ENCODE assay signal across 11 cellular contexts in the genomic region with DNA sequence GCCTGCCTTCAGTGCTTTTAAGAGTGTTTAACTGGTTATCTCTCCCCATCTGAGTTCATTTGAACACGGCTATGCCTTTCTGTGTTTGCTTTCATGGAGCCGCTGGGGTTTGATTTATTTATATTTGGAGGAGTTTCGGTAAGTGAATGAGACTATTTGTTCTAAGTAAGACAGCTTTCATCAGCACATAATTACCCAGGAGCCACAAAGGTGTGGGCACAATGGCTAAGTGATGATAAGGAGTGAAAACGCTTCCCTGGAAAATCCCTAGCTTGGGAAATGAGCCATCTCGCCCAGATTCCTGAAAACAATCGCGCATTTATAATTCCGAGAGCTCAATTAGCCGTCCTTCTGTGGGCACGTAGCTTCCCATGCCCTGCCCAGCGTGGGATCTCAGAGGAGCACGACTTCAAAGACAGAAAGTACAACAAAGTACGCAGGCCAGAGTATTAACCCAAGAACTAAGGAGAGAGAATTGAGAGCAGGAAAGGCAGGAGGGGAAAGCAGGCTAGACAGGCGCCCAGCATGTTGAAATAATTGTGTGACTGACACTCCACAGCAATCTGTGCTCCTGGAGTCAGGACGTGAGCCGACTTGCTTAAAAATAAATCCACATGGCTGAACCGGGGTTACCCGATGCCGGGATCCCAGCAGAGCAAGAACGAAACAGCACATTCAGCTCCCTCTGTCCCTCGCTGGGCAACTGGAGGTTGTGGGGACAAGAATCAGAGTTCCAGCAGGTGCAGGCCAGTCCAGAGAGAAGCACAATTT.
DNase-seq lines count a peak whose midpoint lies in the region; ATAC-seq and TF ChIP-seq lines count a peak whose summit lies in the region.
"Had no signal": no experiment of that assay in that cellular context is flagged by ENCODE, and none has a peak within 500 bp of the region (broad histone marks: within the 10 kb centered on the region; RNA-seq: fewer than 3 reads in every experiment).

No MANE protein-coding gene starts in this region.

- H3K9me3 Mint-ChIP-seq in endodermal cell = peaks cover 19% of the 10 kb centered on the region

- no peaks in the 10 kb centered on the region for H3K27me3 ChIP-seq in endodermal cell (ENCODE audit: control insufficient read depth, insufficient read depth, low read length, poor library complexity, severe bottlenecking)
- H3K27me3 ChIP-seq in lower lobe of right lung (ENCODE audit: low read depth) = no peaks in the 10 kb centered on the region
- H3K27me3 ChIP-seq in testis = no peaks in the 10 kb centered on the region

- H3K27ac Mint-ChIP-seq in endodermal cell = peak overlapping the region; percentile 54

- TF ChIP-seq EP300 in Ishikawa (IDR thresholded peaks at IDR 0.05; ENCODE audit: borderline replicate concordance) = peak; percentile 59

- H3K27me3 Mint-ChIP-seq in endodermal cell (ENCODE audit: insufficient read depth) = no peaks in the 10 kb centered on the region

- WGBS in endodermal cell (ENCODE audit: insufficient coverage in 1 of 2, insufficient read length in 1 of 2), 2 experiments = 52 to 73% methylated on average over 16 to 21 of the region's 21 CpGs
- 74 to 78% methylated on average over 21 of the region's 21 CpGs for WGBS in testis, 2 donors

- H3K27ac ChIP-seq in endodermal cell (ENCODE audit: low read depth, low read length) = peak overlapping the region; percentile 93
- H3K27ac ChIP-seq in lower lobe of right lung = peak overlapping the region; percentile 49
- no peak overlapping the region for H3K27ac ChIP-seq in testis

- peaks cover 31% of the 10 kb centered on the region for H3K36me3 Mint-ChIP-seq in endodermal cell (ENCODE audit: low read depth)

- H3K36me3 ChIP-seq in endodermal cell (ENCODE audit: control insufficient read depth, insufficient read depth, low read length) = peaks cover 16% of the 10 kb centered on the region
- H3K36me3 ChIP-seq in lower lobe of right lung = peaks cover under 1% of the 10 kb centered on the region
- H3K36me3 ChIP-seq in testis (ENCODE audit: low read depth, missing control alignments) = no peaks in the 10 kb centered on the region

- H3K4me1 ChIP-seq in endodermal cell (ENCODE audit: control insufficient read depth, insufficient read depth, low read length) = no peaks in the 10 kb centered on the region
- peaks cover 13% of the 10 kb centered on the region for H3K4me1 ChIP-seq in lower lobe of right lung
- no peaks in the 10 kb centered on the region for H3K4me1 ChIP-seq in testis

- TF ChIP-seq CTCF in endodermal cell (conservative IDR thresholded peaks at IDR 0.05) = no peak
- no peak for TF ChIP-seq CTCF in lower lobe of right lung (IDR thresholded peaks at IDR 0.05)
- no peak for TF ChIP-seq CTCF in testis (IDR thresholded peaks at IDR 0.05)

- H3K4me3 ChIP-seq in endodermal cell (ENCODE audit: low read length) = no peak overlapping the region
- peak overlapping the region; percentile 15 for H3K4me3 ChIP-seq in lower lobe of right lung
- no peak overlapping the region for H3K4me3 ChIP-seq in testis

- TF ChIP-seq POLR2A in testis (IDR thresholded peaks at IDR 0.05) = no peak

- H3K9me3 ChIP-seq in endodermal cell (ENCODE audit: control insufficient read depth, low read length) (peaks cover 10% of the 10 kb centered on the region), lower lobe of right lung (no peaks in the 10 kb centered on the region), testis (no peaks in the 10 kb centered on the region)

- TF ChIP-seq RAD21 in Ishikawa (IDR thresholded peaks at IDR 0.05; ENCODE audit: low read depth) = no peak

- DNase-seq in endodermal cell (peak; percentile 79), lower lobe of right lung (no peak), testis (peak; percentile 47), NCI-H146 treated with DMSO at 0.1 percent for 48 hours (lab: John Stamatoyannopoulos, UW; ENCODE audit: unreplicated experiment) (no peak), NCI-H1436 treated with DMSO at 0.1 percent for 48 hours (lab: John Stamatoyannopoulos, UW) (no peak), NCI-H1105 treated with DMSO at 0.1 percent for 48 hours (lab: John Stamatoyannopoulos, UW) (no peak), NCI-H226 (no peak)
- DNase-seq: activated CD4-positive, alpha-beta T cell treated with anti-CD3 and anti-CD28 coated beads, Interleukin-2, amount 50 U/mL, for 4 hours; amygdala; stimulated activated naive CD4-positive, alpha-beta T cell had no signal

- intact Hi-C loops in lower lobe of right lung (cut with DNase I) (no loop called here), testis (cut with DNase I; ENCODE audit: low total_unique reads) (no loop called here)

- H3K9ac ChIP-seq in endodermal cell (ENCODE audit: extremely low read depth, low read length, poor library complexity, severe bottlenecking) = no peak overlapping the region

- peak; percentile 69 to 73 for ATAC-seq in lower lobe of right lung

- peaks cover 28% of the 10 kb centered on the region for H3K4me1 Mint-ChIP-seq in endodermal cell

- no peak overlapping the region for H3K4me3 Mint-ChIP-seq in endodermal cell

TF ChIP-seq in Ishikawa, 13 proteins besides CTCF, POLR2A, EP300 and RAD21:
- peak; percentile 24; the same call in 1 of the 2 replicates for TF ChIP-seq FOXM1 (IDR thresholded peaks at IDR 0.05; ENCODE audit: borderline replicate concordance, low read depth)
- no peak for TF ChIP-seq EGR1 (IDR thresholded peaks at IDR 0.05)
- TF ChIP-seq, protein P1, sequence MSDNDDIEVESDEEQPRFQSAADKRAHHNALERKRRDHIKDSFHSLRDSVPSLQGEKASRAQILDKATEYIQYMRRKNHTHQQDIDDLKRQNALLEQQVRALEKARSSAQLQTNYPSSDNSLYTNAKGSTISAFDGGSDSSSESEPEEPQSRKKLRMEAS (IDR thresholded peaks at IDR 0.05) = no peak
- no peak for TF ChIP-seq CREB1 (IDR thresholded peaks at IDR 0.05; ENCODE audit: low read depth)
- TF ChIP-seq, protein P2, sequence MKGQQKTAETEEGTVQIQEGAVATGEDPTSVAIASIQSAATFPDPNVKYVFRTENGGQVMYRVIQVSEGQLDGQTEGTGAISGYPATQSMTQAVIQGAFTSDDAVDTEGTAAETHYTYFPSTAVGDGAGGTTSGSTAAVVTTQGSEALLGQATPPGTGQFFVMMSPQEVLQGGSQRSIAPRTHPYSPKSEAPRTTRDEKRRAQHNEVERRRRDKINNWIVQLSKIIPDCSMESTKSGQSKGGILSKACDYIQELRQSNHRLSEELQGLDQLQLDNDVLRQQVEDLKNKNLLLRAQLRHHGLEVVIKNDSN (IDR thresholded peaks at IDR 0.05) = no peak
- 0 out of 2 replicates have a peak, but pooled peaks have one; percentile 7 for TF ChIP-seq CEBPB (IDR thresholded peaks at IDR 0.05)
- TF ChIP-seq TAF1 (IDR thresholded peaks at IDR 0.05; ENCODE audit: low read depth) = no peak
- no peak for TF ChIP-seq NFIC (IDR thresholded peaks at IDR 0.05)
- TF ChIP-seq TCF12 (IDR thresholded peaks at IDR 0.05; ENCODE audit: low read depth) = peak; percentile 60
- no peak for TF ChIP-seq ZBTB7A (IDR thresholded peaks at IDR 0.05; ENCODE audit: low read depth)
- no peak for TF ChIP-seq YY1 (IDR thresholded peaks at IDR 0.05; ENCODE audit: low read depth)
- peak; percentile 60 for TF ChIP-seq TEAD4 (IDR thresholded peaks at IDR 0.05)

Comparison
In these comparisons a context has a peak if more than half of its experiments do, and no peak if none do; other contexts are left out.
1. DNase-seq: peak in endodermal cell (single experiment) and testis (single experiment); none in lower lobe of right lung (single experiment), NCI-H146 treated with DMSO at 0.1 percent for 48 hours (single experiment), NCI-H1436 treated with DMSO at 0.1 percent for 48 hours (single experiment), NCI-H1105 treated with DMSO at 0.1 percent for 48 hours (single experiment) and NCI-H226 (single experiment).
2. H3K27ac ChIP-seq: peak in endodermal cell (single experiment) and lower lobe of right lung (single experiment); none in testis (0 of 2).